Comparison of ENCODE assay signal across 8 cellular contexts in the genomic region with DNA sequence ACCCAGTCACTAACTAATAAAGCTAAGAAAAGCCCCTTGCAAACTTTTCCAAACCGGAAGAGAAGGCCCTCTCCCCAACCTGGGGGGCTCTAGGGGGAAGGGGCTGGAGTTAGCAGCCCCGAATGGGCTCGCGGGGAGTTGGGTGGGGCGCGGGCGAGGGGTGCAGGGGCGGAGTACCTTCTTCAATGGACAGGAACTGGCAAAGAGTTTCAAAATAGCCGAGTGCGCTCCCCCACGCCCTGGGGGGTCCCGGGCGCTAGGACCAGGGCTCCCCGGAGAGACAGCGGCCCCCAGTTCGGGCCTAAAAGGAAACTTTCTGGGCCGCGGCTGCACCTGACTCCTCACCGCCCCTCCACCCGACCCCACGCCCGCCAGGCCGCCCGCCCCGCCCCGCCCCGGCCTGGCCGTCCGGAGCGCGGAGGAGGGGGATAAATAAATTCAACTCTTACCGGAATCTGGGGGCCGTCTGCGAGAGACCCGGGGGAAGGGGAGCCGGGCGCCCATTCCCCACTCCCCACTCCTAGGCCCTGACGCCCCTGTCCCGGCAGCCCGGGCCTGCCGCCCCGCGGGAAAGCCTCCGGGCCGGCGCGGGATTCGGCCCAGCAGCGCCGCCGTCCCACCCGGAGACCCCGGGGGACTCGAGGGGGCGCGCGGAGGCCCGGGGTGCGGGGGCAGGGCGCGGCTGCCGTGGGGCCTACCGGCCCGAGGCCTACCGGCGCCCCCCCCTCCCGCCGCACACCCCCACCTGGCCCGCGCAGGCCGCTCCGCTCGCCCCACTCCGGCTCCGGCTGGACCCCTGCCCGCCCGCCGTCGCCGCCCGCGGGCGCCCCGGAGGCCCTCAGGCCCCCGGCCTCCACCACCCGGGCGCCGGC. TPM values are rescaled to one million over a fixed set of nuclear protein-coding genes. Genes with fewer than 3 reads are reported as not detected.
A peak's percentile ranks its signal among the peaks of the same experiment; 100 is the strongest.
DNase-seq lines count a peak whose midpoint lies in the region; ATAC-seq, FAIRE-seq and TF ChIP-seq lines count a peak whose summit lies in the region.

No MANE protein-coding gene starts in this region.

- CTCF ChIA-PET in K562 (lab: Yijun Ruan, JAX; ENCODE audit: low intra/inter-chr PET ratio) = no interaction called here

- H3K4me3 Mint-ChIP-seq in CD14-positive monocyte = peak overlapping the region; percentile 99 to 100

- FAIRE-seq in K562 (lab: Jason Lieb, UNC) = no peak

- peaks cover 7% of the 10 kb centered on the region for H3F3A ChIP-seq in smooth muscle cell (ENCODE audit: low read depth)

- 2% methylated on average over 12 of the region's 88 CpGs for WGBS in K562 (ENCODE audit: insufficient coverage, low coverage, missing lambda C conversion rate)
- 2% methylated on average over 46 of the region's 88 CpGs for WGBS in smooth muscle cell (ENCODE audit: low lambda C conversion rate)

- in situ Hi-C loops in K562 (cut with MboI) = no loop called here

- peaks cover 0 to 2% (median 0%) of the 10 kb centered on the region in 7 donors for H3K9me3 Mint-ChIP-seq in CD14-positive monocyte

- no TSS peak for BruUV-seq in K562 (replicated peaks; lab: Mats Ljungman, UMichigan)

- H3K27ac ChIP-seq in K562 (ENCODE audit: extremely low read depth, low read depth, low read length) = peak overlapping the region; percentile 96
- H3K27ac ChIP-seq in smooth muscle cell (ENCODE audit: low read depth) = peak overlapping the region; percentile 95

- peak overlapping the region; percentile 83 for H2AFZ ChIP-seq in K562 (ENCODE audit: low read depth, low read length)
- peak overlapping the region; percentile 91 for H2AFZ ChIP-seq in smooth muscle cell (ENCODE audit: low read depth)

- 0 out of 2 replicates have a peak, but pooled peaks have one; percentile 13 for TF ChIP-seq POLR2A in K562 (conservative IDR thresholded peaks at IDR 0.05)

- H3K9me3 ChIP-seq in K562 (replicated peaks; ENCODE audit: control insufficient read depth, insufficient read depth, low read depth, low read length) (no peaks in the 10 kb centered on the region), iPS-18c (ENCODE audit: control insufficient read depth, insufficient read depth, low read length) (no peaks in the 10 kb centered on the region), smooth muscle cell (replicated peaks; ENCODE audit: low read depth) (no peaks in the 10 kb centered on the region)

- no peaks in the 10 kb centered on the region for H3K36me3 ChIP-seq in K562 (ENCODE audit: control insufficient read depth, insufficient read depth, low read length)
- no peaks in the 10 kb centered on the region for H3K36me3 ChIP-seq in smooth muscle cell (ENCODE audit: low read depth)

- H3K27me3 ChIP-seq in K562 (ENCODE audit: control insufficient read depth in 2 of 2, insufficient read depth in 2 of 2, low read length in 2 of 2) (no peaks in the 10 kb centered on the region), smooth muscle cell (ENCODE audit: low read depth) (no peaks in the 10 kb centered on the region)

- intact Hi-C loops in CD14-positive monocyte (cut with micrococcal nuclease) (loop anchor here (5.0 kb wide), 1 partner anchor 72 kb away; a partner anchor contains a TSS), K562 (cut with micrococcal nuclease) (loop anchor here (5.0 kb wide), 1 partner anchor 72 kb away; a partner anchor contains a TSS)

- no peaks in the 10 kb centered on the region for H3K27me3 Mint-ChIP-seq in CD14-positive monocyte (ENCODE audit: low read depth in 3 of 3)

- H4K20me1 ChIP-seq in K562 (replicated peaks; ENCODE audit: control insufficient read depth, insufficient read depth, low read length) (no peaks in the 10 kb centered on the region), smooth muscle cell (ENCODE audit: low read depth) (peaks cover 19% of the 10 kb centered on the region)

- H3K9ac ChIP-seq in K562 (ENCODE audit: insufficient read depth in 1 of 2, low read depth in 2 of 2, low read length in 2 of 2) (peak overlapping the region; percentile 96), smooth muscle cell (ENCODE audit: low read depth) (peak overlapping the region; percentile 99)

- TF ChIP-seq RAD21 in K562 (CRISPR knock-in tag; conservative IDR thresholded peaks at IDR 0.05 in 1 of 2, IDR thresholded peaks at IDR 0.05 in 1 of 2) = no peak

- H3K27ac Mint-ChIP-seq in CD14-positive monocyte = peak overlapping the region; percentile 90 to 99 (median 96)

- H3K4me3 ChIP-seq in K562 (peak overlapping the region; percentile 76), iPS-18c (ENCODE audit: insufficient read depth, low read depth, low read length) (peak overlapping the region; percentile 80), smooth muscle cell (peak overlapping the region; percentile 76)

- peak; percentile 50 for DNase-seq in CD14-positive monocyte (ENCODE audit: low spot score)
- DNase-seq in T-helper 9 cell = peak; percentile 44
- peak; percentile 40 to 58 (median 49) for DNase-seq in K562 (ENCODE audit: extremely low read depth in 1 of 4, low spot score in 3 of 4)
- peak; percentile 38 for DNase-seq in smooth muscle cell (lab: John Stamatoyannopoulos, UW; ENCODE audit: unreplicated experiment)
- DNase-seq in AML-193 (lab: John Stamatoyannopoulos, UW) = no peak

- TF ChIP-seq CTCF in CD14-positive monocyte (IDR thresholded peaks at IDR 0.05) (no peak), K562 (IDR thresholded peaks at IDR 0.05 in 2 of 3, conservative IDR thresholded peaks at IDR 0.05 in 1 of 3; ENCODE audit: insufficient read depth in 2 of 3, low read depth in 1 of 3, low read length in 3 of 3) (no peak), smooth muscle cell (IDR thresholded peaks at IDR 0.05; ENCODE audit: borderline replicate concordance, insufficient read depth, poor library complexity, severe bottlenecking) (no peak)

- H3K4me2 ChIP-seq in K562 (ENCODE audit: insufficient read depth, low read length) (peak overlapping the region; percentile 90; the same call in 1 of the 2 replicates), smooth muscle cell (peak overlapping the region; percentile 100)

- H3K4me1 Mint-ChIP-seq in CD14-positive monocyte = peaks cover 33% of the 10 kb centered on the region

- H3K79me2 ChIP-seq in K562 (ENCODE audit: control insufficient read depth, insufficient read depth, low read length) = peaks cover 68% of the 10 kb centered on the region
- peaks cover 70% of the 10 kb centered on the region for H3K79me2 ChIP-seq in smooth muscle cell (ENCODE audit: low read depth)

- no peaks in the 10 kb centered on the region for H3K9me1 ChIP-seq in K562 (ENCODE audit: control insufficient read depth, insufficient read depth, low read length)

- ATAC-seq in GM19328 (IDR thresholded peaks at IDR 0.05; ENCODE audit: unreplicated experiment) (peak; percentile 28), HG03378 (IDR thresholded peaks at IDR 0.05; ENCODE audit: unreplicated experiment) (peak; percentile 1), K562 (peak; percentile 35)

- POLR2A ChIA-PET in K562 (lab: Yijun Ruan, JAX) = interaction anchor here (0.7 to 2.3 kb wide), 3 partner anchors 12 to 26 kb away, joined by 3 to 9 read pairs (median 5); no protein-coding TSS in a partner anchor

- no peak for TF ChIP-seq EP300 in K562 (IDR thresholded peaks at IDR 0.05; ENCODE audit: low read length)

- H3K36me3 Mint-ChIP-seq in CD14-positive monocyte = peaks cover 2% of the 10 kb centered on the region in 2 donors

- H3K4me1 ChIP-seq in K562 (replicated peaks in 1 of 2; ENCODE audit: control insufficient read depth in 2 of 2, insufficient read depth in 2 of 2, low read length in 2 of 2) = peaks cover 3 to 4% of the 10 kb centered on the region in 2 experiments; a peak in 3 of 5 replicates
- peaks cover 29% of the 10 kb centered on the region for H3K4me1 ChIP-seq in smooth muscle cell (ENCODE audit: low read depth)

TF ChIP-seq in K562, 482 proteins besides CTCF, POLR2A, EP300 and RAD21 (continues in another document):
- TF ChIP-seq, protein P1, sequence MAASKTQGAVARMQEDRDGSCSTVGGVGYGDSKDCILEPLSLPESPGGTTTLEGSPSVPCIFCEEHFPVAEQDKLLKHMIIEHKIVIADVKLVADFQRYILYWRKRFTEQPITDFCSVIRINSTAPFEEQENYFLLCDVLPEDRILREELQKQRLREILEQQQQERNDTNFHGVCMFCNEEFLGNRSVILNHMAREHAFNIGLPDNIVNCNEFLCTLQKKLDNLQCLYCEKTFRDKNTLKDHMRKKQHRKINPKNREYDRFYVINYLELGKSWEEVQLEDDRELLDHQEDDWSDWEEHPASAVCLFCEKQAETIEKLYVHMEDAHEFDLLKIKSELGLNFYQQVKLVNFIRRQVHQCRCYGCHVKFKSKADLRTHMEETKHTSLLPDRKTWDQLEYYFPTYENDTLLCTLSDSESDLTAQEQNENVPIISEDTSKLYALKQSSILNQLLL (CRISPR knock-in tag; IDR thresholded peaks at IDR 0.05; ENCODE audit: borderline replicate concordance) = no peak
- TF ChIP-seq POLR2G (IDR thresholded peaks at IDR 0.05; ENCODE audit: low read depth, low read length) = peak; percentile 4; the same call in 1 of the 2 replicates

RNA-seq across cellular contexts. Expression of a gene that starts 0.9 kb away (rescaled TPM):
- polyA plus RNA-seq in CD14-positive monocyte (1 to 10 TPM; 3.8 to 4.4 TPM), K562 (2011; rRNA removed) (2.9 and 3.8 TPM in 2 replicates), K562 (2014; fragmentation: Illumina TruSeq; extraction: Trizol) (1.5 and 1.7 TPM in 2 replicates), K562 (2014; fragmentation: Nextera tagmentation; extraction: Ambion mirVana) (1 to 10 TPM in 1 of 2 experiments, under 1 TPM in 1; 0.64 to 1.4 TPM), K562 (2014; rRNA removed) (1.7 and 1.9 TPM in 2 replicates), smooth muscle cell (1.4 and 4.6 TPM in 2 replicates)
- total RNA-seq in K562 (2011; cell fraction: chromatin; rRNA removed; ENCODE audit: low replicate concordance) = 25.1 and 27.1 TPM in 2 replicates
- total RNA-seq in K562 (2011; cell fraction: nucleolus; rRNA removed) = 6.3 and 7.1 TPM in 2 replicates
- total RNA-seq in K562 (2011; cell fraction: nucleoplasm; rRNA removed) = 9.8 and 13.5 TPM in 2 replicates
- total RNA-seq in K562 (2014; rRNA removed) (2.3 and 3.0 TPM in 2 replicates), K562 (2014; rRNA removed; fragmentation: Illumina TruSeq; extraction: Trizol) (4.0 and 4.1 TPM in 2 replicates), K562 (2015; rRNA removed; fragmentation: Illumina TruSeq; extraction: Trizol) (4.3 and 4.7 TPM in 2 replicates), K562 (2021) (7.7 and 8.1 TPM in 2 replicates), smooth muscle cell (7.1 and 9.1 TPM in 2 replicates)
- polyA plus RNA-seq in K562 (2011; cell fraction: cytosol; rRNA removed) = 1.9 and 2.6 TPM in 2 replicates
- polyA plus RNA-seq in K562 (2011; cell fraction: nucleus; rRNA removed) = 7.3 and 7.8 TPM in 2 replicates
- 0.98 and 1.3 TPM in 2 replicates for polyA plus RNA-seq in K562 (2012)
- 16.1 and 21.9 TPM in 2 replicates for polyA minus RNA-seq in K562 (2011; rRNA and poly(A)+ RNA removed)
- polyA minus RNA-seq in K562 (2011; cell fraction: cytosol; rRNA and poly(A)+ RNA removed) = 6.4 and 9.0 TPM in 2 replicates
- 6.7 and 12.4 TPM in 2 replicates for polyA minus RNA-seq in K562 (2011; cell fraction: nucleus; rRNA and poly(A)+ RNA removed)

Comparison
In these comparisons a context has a peak if more than half of its experiments do, and no peak if none do; other contexts are left out.
1. DNase-seq: peak in CD14-positive monocyte (single experiment), T-helper 9 cell (single experiment), K562 (4 of 4) and smooth muscle cell (single experiment); none in AML-193 (0 of 2).
2. Peak in every context shown above with its lines, with median percentiles within 50 percentile points of each other: ATAC-seq and H3K4me3 ChIP-seq.